Comparison of ENCODE assay signal across 28 cellular contexts in the genomic region with DNA sequence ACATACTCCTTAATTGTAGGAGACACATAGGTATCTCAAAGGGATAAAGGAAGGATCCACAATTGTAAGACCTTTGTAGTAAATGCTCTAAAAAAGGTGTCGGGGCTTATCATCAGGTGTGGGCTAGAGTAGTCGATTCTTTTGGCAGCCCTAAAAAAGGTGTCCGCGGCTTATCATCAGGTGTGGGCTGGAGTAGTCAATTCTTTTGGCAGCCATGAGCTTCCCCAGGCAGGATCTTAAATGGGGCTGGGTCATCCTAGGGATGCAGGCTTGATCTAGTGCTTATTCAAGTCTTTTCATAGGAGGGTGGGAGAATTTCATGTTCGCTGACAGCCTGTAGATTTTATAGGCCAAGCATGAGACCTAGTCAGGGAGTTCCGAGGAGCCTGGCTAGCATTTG.
"Had no signal": no experiment of that assay in that cellular context is flagged by ENCODE, and none has a peak within 500 bp of the region (broad histone marks: within the 10 kb centered on the region; RNA-seq: fewer than 3 reads in every experiment).

No MANE protein-coding gene starts in this region.

- H3K4me3 Mint-ChIP-seq: activated CD4-positive, alpha-beta memory T cell treated with anti-CD3 and anti-CD28 coated beads, Interleukin-2, amount 10 ng/mL, durations not matched to agents 7 days and 5 days; activated CD4-positive, alpha-beta T cell treated with anti-CD3 and anti-CD28 coated beads, Interleukin-2, amount 10 ng/mL, durations not matched to agents 7 days and 5 days; activated naive CD8-positive, alpha-beta T cell; activated T-cell treated with anti-CD3 and anti-CD28 coated beads, Interleukin-2, amount 50 U/mL, for 24 hours; activated T-cell treated with anti-CD3 and anti-CD28 coated beads, Interleukin-2, amount 50 U/mL, for 72 hours; effector memory CD8-positive, alpha-beta T cell had no signal

- H3K27ac Mint-ChIP-seq: activated CD4-positive, alpha-beta memory T cell treated with anti-CD3 and anti-CD28 coated beads, Interleukin-2, amount 10 ng/mL, durations not matched to agents 7 days and 5 days; activated CD4-positive, alpha-beta T cell treated with anti-CD3 and anti-CD28 coated beads, Interleukin-2, amount 10 ng/mL, durations not matched to agents 7 days and 5 days; activated naive CD8-positive, alpha-beta T cell; activated T-cell treated with anti-CD3 and anti-CD28 coated beads, Interleukin-2, amount 50 U/mL, for 24 hours; activated T-cell treated with anti-CD3 and anti-CD28 coated beads, Interleukin-2, amount 50 U/mL, for 72 hours; effector memory CD8-positive, alpha-beta T cell had no signal

- FAIRE-seq: colon, endometrium, endothelial cell of umbilical vein had no signal

- H3K36me3 ChIP-seq: esophagus squamous epithelium, gastroesophageal sphincter had no signal

- H3K4me1 Mint-ChIP-seq: activated CD4-positive, alpha-beta memory T cell treated with anti-CD3 and anti-CD28 coated beads, Interleukin-2, amount 10 ng/mL, durations not matched to agents 7 days and 5 days; activated CD4-positive, alpha-beta T cell treated with anti-CD3 and anti-CD28 coated beads, Interleukin-2, amount 10 ng/mL, durations not matched to agents 7 days and 5 days had no signal

- H3K4me1 ChIP-seq: body of pancreas, gastroesophageal sphincter had no signal

- DNase-seq: activated CD4-positive, alpha-beta memory T cell treated with anti-CD3 and anti-CD28 coated beads, Interleukin-2, amount 10 ng/mL, durations not matched to agents 7 days and 5 days; activated CD4-positive, alpha-beta T cell treated with anti-CD3 and anti-CD28 coated beads for 1 hour; activated CD4-positive, alpha-beta T cell treated with anti-CD3 and anti-CD28 coated beads for 4 hours; activated CD4-positive, alpha-beta T cell treated with anti-CD3 and anti-CD28 coated beads, Interleukin-2, amount 10 ng/mL, durations not matched to agents 7 days and 5 days; activated CD4-positive, alpha-beta T cell treated with anti-CD3 and anti-CD28 coated beads, Interleukin-2, amount 50 U/mL, for 4 hours; activated CD8-positive, alpha-beta memory T cell treated with anti-CD3 and anti-CD28 coated beads, Interleukin-2, amount 50 U/mL, for 48 hours; activated gamma-delta T cell; activated naive CD4-positive, alpha-beta T cell; activated naive CD4-positive, alpha-beta T cell treated with anti-CD3 and anti-CD28 coated beads, Interleukin-2, amount 50 U/mL, for 16 hours; activated T-cell treated with anti-CD3 and anti-CD28 coated beads for 4 hours; activated T-cell treated with anti-CD3 and anti-CD28 coated beads, Interleukin-2, amount 50 U/mL, for 24 hours; activated T-cell treated with anti-CD3 and anti-CD28 coated beads, Interleukin-2, amount 50 U/mL, for 72 hours; aorta; body of pancreas; caudate nucleus; cortex of kidney; dermis blood vessel endothelial cell; effector CD4-positive, alpha-beta T cell; effector memory CD8-positive, alpha-beta T cell; esophagus squamous epithelium; foreskin melanocyte; T-helper 2 cell had no signal

- H3K27me3 Mint-ChIP-seq: activated CD4-positive, alpha-beta memory T cell treated with anti-CD3 and anti-CD28 coated beads, Interleukin-2, amount 10 ng/mL, durations not matched to agents 7 days and 5 days; activated CD4-positive, alpha-beta T cell treated with anti-CD3 and anti-CD28 coated beads, Interleukin-2, amount 10 ng/mL, durations not matched to agents 7 days and 5 days; activated naive CD8-positive, alpha-beta T cell; activated T-cell treated with anti-CD3 and anti-CD28 coated beads, Interleukin-2, amount 50 U/mL, for 24 hours; effector memory CD8-positive, alpha-beta T cell had no signal

- H3K9me3 ChIP-seq: body of pancreas, esophagus squamous epithelium, gastroesophageal sphincter had no signal

- H3K27ac ChIP-seq: body of pancreas, epithelial cell of prostate, esophagus squamous epithelium, gastroesophageal sphincter had no signal

- H3K9me3 Mint-ChIP-seq: activated CD4-positive, alpha-beta memory T cell treated with anti-CD3 and anti-CD28 coated beads, Interleukin-2, amount 10 ng/mL, durations not matched to agents 7 days and 5 days; activated CD4-positive, alpha-beta T cell treated with anti-CD3 and anti-CD28 coated beads, Interleukin-2, amount 10 ng/mL, durations not matched to agents 7 days and 5 days had no signal

- H3K27me3 ChIP-seq: body of pancreas, esophagus squamous epithelium, gastroesophageal sphincter had no signal

- H3K36me3 Mint-ChIP-seq: activated naive CD8-positive, alpha-beta T cell had no signal

- H3K4me3 ChIP-seq: body of pancreas, esophagus squamous epithelium, gastroesophageal sphincter had no signal
